Comparison of ENCODE assay signal across 13 cellular contexts in genomic region chr3:46096781-46097180, GRCh38.
DNase-seq lines count a peak whose midpoint lies in the region; ATAC-seq and TF ChIP-seq lines count a peak whose summit lies in the region.
"Had no signal": no experiment of that assay in that cellular context is flagged by ENCODE, and none has a peak within 500 bp of the region (broad histone marks: within the 10 kb centered on the region; RNA-seq: fewer than 3 reads in every experiment).

No MANE protein-coding gene starts in this region.

- H3K4me1 ChIP-seq in OCI-LY3 (ENCODE audit: low read length): peaks cover 85% of the 10 kb centered on the region

- H3K36me3 Mint-ChIP-seq in activated T-cell treated with anti-CD3 and anti-CD28 coated beads, Interleukin-2, amount 50 U/mL, for 24 hours (ENCODE audit: low read depth): peaks cover 1% of the 10 kb centered on the region
- peaks cover 0 to 3% (median 0%) of the 10 kb centered on the region in 3 donors for H3K36me3 Mint-ChIP-seq in immature natural killer cell

- H3K4me3 Mint-ChIP-seq in activated T-cell treated with anti-CD3 and anti-CD28 coated beads, Interleukin-2, amount 50 U/mL, for 24 hours: no peak overlapping the region
- no peak overlapping the region for H3K4me3 Mint-ChIP-seq in immature natural killer cell
- peak overlapping the region; percentile 21 to 81 for H3K4me3 Mint-ChIP-seq in stimulated activated naive CD8-positive, alpha-beta T cell treated with anti-CD3 and anti-CD28 coated beads, Interleukin-15, amount 100 ng/mL, for 72 hours

- no peaks in the 10 kb centered on the region for H4K20me1 ChIP-seq in OCI-LY3 (ENCODE audit: insufficient read depth, low read length)

- H3K27ac ChIP-seq in OCI-LY3 (ENCODE audit: low read length): peak overlapping the region; percentile 85; the same call in 1 of the 2 replicates

- H3K4me2 ChIP-seq in OCI-LY3 (ENCODE audit: low read length): peak overlapping the region; percentile 76

- no peak for TF ChIP-seq CTCF in OCI-LY3 (IDR thresholded peaks at IDR 0.05; ENCODE audit: low read depth, low read length)

- ATAC-seq in stimulated activated naive CD8-positive, alpha-beta T cell treated with anti-CD3 and anti-CD28 coated beads, Interleukin-15, amount 100 ng/mL, for 72 hours: no peak
- ATAC-seq in GM21723 (IDR thresholded peaks at IDR 0.05; ENCODE audit: unreplicated experiment): no peak
- ATAC-seq: K562 had no signal

- H3K36me3 ChIP-seq in OCI-LY3 (replicated peaks; ENCODE audit: low read depth, low read length): peaks cover 10% of the 10 kb centered on the region

- H3K27me3 Mint-ChIP-seq in activated T-cell treated with anti-CD3 and anti-CD28 coated beads, Interleukin-2, amount 50 U/mL, for 24 hours: peaks cover 42% of the 10 kb centered on the region
- no peaks in the 10 kb centered on the region for H3K27me3 Mint-ChIP-seq in immature natural killer cell (ENCODE audit: low read depth in 3 of 3)
- H3K27me3 Mint-ChIP-seq in stimulated activated naive CD8-positive, alpha-beta T cell treated with anti-CD3 and anti-CD28 coated beads, Interleukin-15, amount 100 ng/mL, for 72 hours: peaks cover 59% of the 10 kb centered on the region

- 0 out of 2 replicates have a peak overlapping the region, but pooled peaks have one; percentile 27 for H2AFZ ChIP-seq in OCI-LY3 (ENCODE audit: low read depth, low read length)

- H3K9ac ChIP-seq in OCI-LY3 (ENCODE audit: low read length): peak overlapping the region; percentile 61; the same call in 1 of the 2 replicates

- no peaks in the 10 kb centered on the region for H3K79me2 ChIP-seq in OCI-LY3 (ENCODE audit: low read length)

- H3K9me3 ChIP-seq in OCI-LY3 (ENCODE audit: insufficient read depth, low read length): peaks cover 18% of the 10 kb centered on the region

- H3K4me1 Mint-ChIP-seq in activated T-cell treated with anti-CD3 and anti-CD28 coated beads, Interleukin-2, amount 50 U/mL, for 24 hours (ENCODE audit: low read depth): peaks cover 53% of the 10 kb centered on the region
- peaks cover 74% of the 10 kb centered on the region in 2 donors for H3K4me1 Mint-ChIP-seq in immature natural killer cell
- H3K4me1 Mint-ChIP-seq in stimulated activated naive CD8-positive, alpha-beta T cell treated with anti-CD3 and anti-CD28 coated beads, Interleukin-15, amount 100 ng/mL, for 72 hours: peaks cover 69% of the 10 kb centered on the region

- no peak overlapping the region for H3K4me3 ChIP-seq in OCI-LY3 (ENCODE audit: low read length)
- H3K4me3 ChIP-seq: dorsolateral prefrontal cortex, K562 had no signal

- peaks cover 6% of the 10 kb centered on the region for H3K9me3 Mint-ChIP-seq in activated T-cell treated with anti-CD3 and anti-CD28 coated beads, Interleukin-2, amount 50 U/mL, for 24 hours
- no peaks in the 10 kb centered on the region for H3K9me3 Mint-ChIP-seq in immature natural killer cell
- peaks cover 12% of the 10 kb centered on the region in 2 donors for H3K9me3 Mint-ChIP-seq in stimulated activated naive CD8-positive, alpha-beta T cell treated with anti-CD3 and anti-CD28 coated beads, Interleukin-15, amount 100 ng/mL, for 72 hours

- peaks cover 23% of the 10 kb centered on the region for H3K27me3 ChIP-seq in OCI-LY3 (ENCODE audit: low read depth, low read length)
- H3K27me3 ChIP-seq: dorsolateral prefrontal cortex had no signal

- no peak for DNase-seq in activated T-cell treated with anti-CD3 and anti-CD28 coated beads, Interleukin-2, amount 50 U/mL, for 24 hours
- DNase-seq in activated T-cell treated with anti-CD3 and anti-CD28 coated beads for 4 hours: no peak
- no peak for DNase-seq in immature natural killer cell
- DNase-seq in stimulated activated naive CD8-positive, alpha-beta T cell treated with anti-CD3 and anti-CD28 coated beads, Interleukin-15, amount 100 ng/mL, for 72 hours: no peak
- DNase-seq in SW480 (ENCODE audit: low spot score): no peak
- DNase-seq in NCI-H1930 (lab: John Stamatoyannopoulos, UW): no peak
- DNase-seq: dorsolateral prefrontal cortex, foreskin fibroblast, NCI-H187, NCI-H69 had no signal

- H3K27ac Mint-ChIP-seq in activated T-cell treated with anti-CD3 and anti-CD28 coated beads, Interleukin-2, amount 50 U/mL, for 24 hours: peak overlapping the region; percentile 96
- peak overlapping the region in 5 of 6 donors; percentile 68 to 95 (median 93) for H3K27ac Mint-ChIP-seq in immature natural killer cell
- peak overlapping the region; percentile 98 to 100 for H3K27ac Mint-ChIP-seq in stimulated activated naive CD8-positive, alpha-beta T cell treated with anti-CD3 and anti-CD28 coated beads, Interleukin-15, amount 100 ng/mL, for 72 hours

Comparison
In these comparisons a context has a peak if more than half of its experiments do, and no peak if none do; other contexts are left out.
1. H3K4me3 Mint-ChIP-seq: peak in stimulated activated naive CD8-positive, alpha-beta T cell treated with anti-CD3 and anti-CD28 coated beads, Interleukin-15, amount 100 ng/mL, for 72 hours (2 of 2); none in activated T-cell treated with anti-CD3 and anti-CD28 coated beads, Interleukin-2, amount 50 U/mL, for 24 hours (single experiment) and immature natural killer cell (0 of 5).
2. Peak in every context shown above with its lines, with median percentiles within 50 percentile points of each other: H3K27ac Mint-ChIP-seq.